8 cellular contexts compared by ENCODE assay signal in the genomic region with DNA sequence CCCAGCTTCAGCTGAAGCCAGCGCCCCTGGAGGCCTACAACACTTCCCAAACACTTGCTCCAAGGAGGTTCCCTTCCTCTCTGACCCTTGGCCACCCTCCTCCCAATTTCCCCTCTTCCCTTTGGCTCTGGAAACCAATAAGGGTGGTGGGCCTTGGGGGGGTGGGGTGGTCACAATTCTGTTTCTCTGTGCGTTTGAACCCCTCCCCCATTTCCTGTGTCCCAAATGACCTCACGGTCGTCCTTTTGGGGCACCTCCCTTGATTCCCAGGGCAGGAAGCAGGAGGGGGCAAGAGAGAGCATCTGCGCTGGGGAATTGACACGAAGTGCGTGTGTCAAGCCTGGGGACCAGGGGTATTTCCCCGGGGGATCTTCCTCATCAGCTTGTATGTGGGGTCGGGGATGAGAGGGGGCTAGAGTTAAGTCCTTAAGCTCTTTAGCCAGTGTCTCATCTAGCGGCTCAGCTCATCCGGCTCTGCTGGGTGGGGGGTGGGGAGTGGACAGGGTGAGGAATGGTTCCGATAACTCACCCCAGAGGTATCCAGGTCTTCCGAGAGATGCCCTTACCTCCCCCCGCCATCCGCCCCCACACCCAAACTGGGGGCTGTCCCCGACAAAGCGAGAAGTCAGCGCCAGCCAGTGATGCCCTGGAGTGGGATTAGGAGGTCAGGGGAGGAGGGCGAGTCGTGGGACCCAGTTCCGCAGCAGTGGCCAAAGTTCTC. TPM values are rescaled to one million over a fixed set of nuclear protein-coding genes. Genes with fewer than 3 reads are reported as not detected.
DNase-seq lines count a peak whose midpoint lies in the region; ATAC-seq, FAIRE-seq and TF ChIP-seq lines count a peak whose summit lies in the region.

No MANE protein-coding gene starts in this region.

- H3K9me3 Mint-ChIP-seq in astrocyte (ENCODE audit: unreplicated experiment) = no peaks in the 10 kb centered on the region

- DNase-seq in astrocyte (ENCODE audit: low read depth) (no peak), NCI-H1694 treated with DMSO at 0.1 percent for 48 hours (lab: John Stamatoyannopoulos, UW) (no peak), NCI-H69 (lab: John Stamatoyannopoulos, UW) (no peak)
- DNase-seq in stimulated activated CD4-positive, alpha-beta T cell treated with anti-CD3 and anti-CD28 coated beads, Interleukin-12 subunit alpha, Interleukin-12 subunit beta, amount 100 ng/mL, for 4 hours = no peak

- H3K4me3 Mint-ChIP-seq in astrocyte (ENCODE audit: unreplicated experiment) = peak overlapping the region; percentile 76

- H3K27ac Mint-ChIP-seq in astrocyte (ENCODE audit: unreplicated experiment) = peak overlapping the region; percentile 47

- H3K27me3 Mint-ChIP-seq in astrocyte (ENCODE audit: low read depth, unreplicated experiment) = peaks cover 35% of the 10 kb centered on the region

- peaks cover 12% of the 10 kb centered on the region for H3K36me3 Mint-ChIP-seq in astrocyte (ENCODE audit: low read depth, unreplicated experiment)

- CTCF ChIA-PET in HEK293 (lab: Yijun Ruan, JAX) = interaction anchor here (0.6 to 3.5 kb wide), 14 partner anchors 7 to 117 kb away, joined by 3 to 40 read pairs (median 6); no protein-coding TSS in a partner anchor

- peaks cover 36% of the 10 kb centered on the region for H4K20me1 ChIP-seq in astrocyte (ENCODE audit: insufficient read depth, low read length)

- H3K27me3 ChIP-seq in ACC112 (ENCODE audit: insufficient read depth, low read length) = peaks cover 13% of the 10 kb centered on the region; the same call in 1 of the 2 replicates
- H3K27me3 ChIP-seq in astrocyte (ENCODE audit: insufficient read depth, low read length) = peaks cover 31% of the 10 kb centered on the region

- H2AFZ ChIP-seq in ACC112 (ENCODE audit: low read length, unreplicated experiment) (no peak overlapping the region), astrocyte (ENCODE audit: low read depth, low read length) (no peak overlapping the region)

- peak overlapping the region; percentile 95 for H3K4me2 ChIP-seq in astrocyte (ENCODE audit: low read length)

- no peak for FAIRE-seq in astrocyte (lab: Jason Lieb, UNC)

- no peak for TF ChIP-seq CTCF in HEK293 (tag by site-specific recombination; IDR thresholded peaks at IDR 0.05)
- no peak for TF ChIP-seq CTCF in astrocyte (IDR thresholded peaks at IDR 0.05; ENCODE audit: insufficient read depth, low read depth, low read length)

- no peaks in the 10 kb centered on the region for H3K79me2 ChIP-seq in ACC112 (ENCODE audit: control insufficient read depth, insufficient read depth, low read length, unreplicated experiment)
- no peaks in the 10 kb centered on the region for H3K79me2 ChIP-seq in astrocyte (ENCODE audit: insufficient read depth, low read length)

- H3K27ac ChIP-seq in ACC112 (ENCODE audit: low read depth, low read length) (no peak overlapping the region), HEK293 (ENCODE audit: extremely low read depth, low read depth, low read length) (no peak overlapping the region), astrocyte (ENCODE audit: low read depth, low read length) (no peak overlapping the region), mesodermal cell (ENCODE audit: low read depth, low read length, severe bottlenecking) (peak overlapping the region; percentile 45)

- POLR2A ChIA-PET in HEK293 (lab: Yijun Ruan, JAX) = no interaction called here

- peak overlapping the region; percentile 75 for H3K4me3 ChIP-seq in ACC112 (ENCODE audit: low read depth, low read length)
- peak overlapping the region; percentile 57 for H3K4me3 ChIP-seq in HEK293 (ENCODE audit: low read depth, low read length)
- no peak overlapping the region for H3K4me3 ChIP-seq in astrocyte (ENCODE audit: insufficient read depth, low read depth, low read length)
- H3K4me3 ChIP-seq in mesodermal cell (ENCODE audit: extremely low read depth, insufficient read depth, low read length, poor library complexity, severe bottlenecking) = peak overlapping the region; percentile 54

- H3K36me3 ChIP-seq in ACC112 (ENCODE audit: insufficient read depth, low read length) (no peaks in the 10 kb centered on the region), HEK293 (ENCODE audit: control insufficient read depth in 2 of 2, insufficient read depth in 1 of 2, low read length in 2 of 2) (peaks cover 0 to 11% of the 10 kb centered on the region in 2 experiments; a peak in 1 of 3 replicates), astrocyte (ENCODE audit: insufficient read depth, low read length) (peaks cover 4% of the 10 kb centered on the region), mesodermal cell (ENCODE audit: control insufficient read depth, insufficient read depth, low read length) (peaks cover 30% of the 10 kb centered on the region)

- no peak overlapping the region for H3K9ac ChIP-seq in astrocyte (ENCODE audit: low read length)

- WGBS in mesodermal cell (ENCODE audit: insufficient coverage in 2 of 2), 2 experiments = 2 to 17% methylated on average over 7 to 8 of the region's 21 CpGs

- H3K4me1 Mint-ChIP-seq in astrocyte (ENCODE audit: low read depth, unreplicated experiment) = peaks cover 16% of the 10 kb centered on the region

- no peak for ATAC-seq in GM18873 (IDR thresholded peaks at IDR 0.05; ENCODE audit: low FRiP score, unreplicated experiment)

- H3K9me3 ChIP-seq in HEK293 (ENCODE audit: control insufficient read depth, insufficient read depth, low read depth, low read length) (no peaks in the 10 kb centered on the region), astrocyte (ENCODE audit: insufficient read depth, low read depth, low read length) (no peaks in the 10 kb centered on the region), mesodermal cell (ENCODE audit: control insufficient read depth, low read length) (no peaks in the 10 kb centered on the region)

- H3K4me1 ChIP-seq in ACC112 (ENCODE audit: control insufficient read depth, insufficient read depth, low read length, unreplicated experiment) (peaks cover 4% of the 10 kb centered on the region), HEK293 (ENCODE audit: control insufficient read depth, insufficient read depth, low read length) (no peaks in the 10 kb centered on the region), astrocyte (ENCODE audit: insufficient read depth, low read length) (peaks cover 14% of the 10 kb centered on the region), mesodermal cell (ENCODE audit: control insufficient read depth, insufficient read depth, low read length, poor library complexity, severe bottlenecking) (peaks cover 32% of the 10 kb centered on the region)

TF ChIP-seq in HEK293, 187 proteins besides CTCF, POLR2A, EP300 and RAD21:
- 0 out of 2 replicates have a peak, but pooled peaks have one; percentile 23 for TF ChIP-seq ZNF341 (tag by site-specific recombination; IDR thresholded peaks at IDR 0.05; ENCODE audit: low read depth)
- no peak for TF ChIP-seq ZNF624 (tag by site-specific recombination; IDR thresholded peaks at IDR 0.05)

RNA-seq across cellular contexts. Expression of gene ESAM, which starts 0.6 kb away (rescaled TPM):
- 9.4 and 22.0 TPM in 2 replicates for total RNA-seq in astrocyte
- 97.5 TPM for polyA plus RNA-seq in mesodermal cell (2013, experiment 1 of 2)
- 81.5 TPM for polyA plus RNA-seq in mesodermal cell (2013, experiment 2 of 2)

RNA-seq across cellular contexts. Expression of gene VSIG2, which starts 9.4 kb away (rescaled TPM):
- total RNA-seq in astrocyte = 0.18 TPM in 1 of 2 replicates, not detected in the other
- polyA plus RNA-seq in mesodermal cell (2013, experiment 1 of 2) = 1.0 TPM
- polyA plus RNA-seq in mesodermal cell (2013, experiment 2 of 2) = 0.25 TPM

RNA-seq across cellular contexts. Expression of gene NRGN, which starts 21.7 kb away (rescaled TPM):
- total RNA-seq in astrocyte = 1.5 and 1.7 TPM in 2 replicates
- 28.7 TPM for polyA plus RNA-seq in mesodermal cell (2013, experiment 1 of 2)
- 23.7 TPM for polyA plus RNA-seq in mesodermal cell (2013, experiment 2 of 2)

RNA-seq across cellular contexts. Expression of gene MSANTD2, which starts 38.7 kb away (rescaled TPM):
- total RNA-seq in astrocyte = 13.7 and 18.7 TPM in 2 replicates
- polyA plus RNA-seq in mesodermal cell (2013, experiment 1 of 2) = 15.2 TPM
- polyA plus RNA-seq in mesodermal cell (2013, experiment 2 of 2) = 14.4 TPM
